ENCODE assay signal across 8 cellular contexts in genomic region chr18:44680271-44681038, GRCh38. TPM values are rescaled to one million over a fixed set of nuclear protein-coding genes. Genes with fewer than 3 reads are reported as not detected.
A peak's percentile ranks its signal among the peaks of the same experiment; 100 is the strongest.
DNase-seq lines count a peak whose midpoint lies in the region; ATAC-seq and TF ChIP-seq lines count a peak whose summit lies in the region.

TSS of gene SETBP1 (plus strand) at chr18:44680888. CDS start at chr18:44701347, 20,459 bp downstream.

- peak within 1 kb of the TSS; percentile 71 for H3K4me3 Mint-ChIP-seq in MCF 10A (ENCODE audit: unreplicated experiment)

- CTCF ChIA-PET in MCF 10A (lab: Yijun Ruan, JAX): interaction anchor here (0.5 to 1.2 kb wide), 6 partner anchors 43 to 705 kb away, joined by 3 to 4 read pairs (median 3); no protein-coding TSS in a partner anchor

- H3K9me3 ChIP-seq in SJCRH30 (replicated peaks): no peaks in the 10 kb centered on the region
- no peaks in the 10 kb centered on the region for H3K9me3 ChIP-seq in iPS-18a (ENCODE audit: control insufficient read depth, low read depth, low read length)

- POLR2A ChIA-PET in MCF 10A (lab: Yijun Ruan, JAX): interaction anchor here (0.6 kb wide), 1 partner anchor 542 kb away, joined by 3 read pairs; no protein-coding TSS in a partner anchor

- ATAC-seq in sciatic nerve (peak; percentile 78), GM18520 (IDR thresholded peaks at IDR 0.05; ENCODE audit: unreplicated experiment) (no peak)

- peak within 1 kb of the TSS; percentile 79 for H3K27ac ChIP-seq in SJCRH30
- no peak within 1 kb of the TSS for H3K27ac ChIP-seq in iPS-18a (ENCODE audit: low read length)

- DNase-seq in HuH-7 (ENCODE audit: low spot score) (peak; percentile 66), SJCRH30 (peak; percentile 79 to 81), MCF 10A (ENCODE audit: unreplicated experiment) (peak; percentile 23), sciatic nerve (ENCODE audit: low spot score) (peak; percentile 77), LoVo (ENCODE audit: low spot score) (no peak)

- no TSS peak for BruUV-seq in MCF 10A (replicated peaks; lab: Mats Ljungman, UMichigan)

- H3K36me3 ChIP-seq in SJCRH30 (no peaks in the 10 kb centered on the region), iPS-18a (ENCODE audit: control insufficient read depth, low read depth, low read length) (no peaks in the 10 kb centered on the region)

- no peak for TF ChIP-seq CTCF in MCF 10A (IDR thresholded peaks at IDR 0.05; ENCODE audit: unreplicated experiment)

- H3K4me1 ChIP-seq in SJCRH30: peaks cover 5% of the 10 kb centered on the region
- peaks cover 25% of the 10 kb centered on the region for H3K4me1 ChIP-seq in iPS-18a (ENCODE audit: control insufficient read depth, low read depth, low read length)

- H3K4me3 ChIP-seq in SJCRH30: peak within 1 kb of the TSS; percentile 88
- H3K4me3 ChIP-seq in iPS-18a (ENCODE audit: low read length): peak within 1 kb of the TSS; percentile 70

- H3K4me1 Mint-ChIP-seq in MCF 10A (ENCODE audit: insufficient read depth, unreplicated experiment): no peaks in the 10 kb centered on the region

- no peaks in the 10 kb centered on the region for H3K9me3 Mint-ChIP-seq in MCF 10A (ENCODE audit: unreplicated experiment)

- peak within 1 kb of the TSS; percentile 31 for H3K27ac Mint-ChIP-seq in MCF 10A (ENCODE audit: low read depth, unreplicated experiment)

- H3K9ac ChIP-seq in iPS-18a (ENCODE audit: low read length): peak within 1 kb of the TSS; percentile 26

- H3K36me3 Mint-ChIP-seq in MCF 10A (ENCODE audit: insufficient read depth, unreplicated experiment): no peaks in the 10 kb centered on the region

- no peaks in the 10 kb centered on the region for H3K27me3 ChIP-seq in SJCRH30
- peaks cover 15% of the 10 kb centered on the region for H3K27me3 ChIP-seq in iPS-18a (ENCODE audit: control insufficient read depth, insufficient read depth, low read length)

- peak; percentile 12 for TF ChIP-seq POLR2A in GM10847 (IDR thresholded peaks at IDR 0.05; ENCODE audit: extremely low read depth, insufficient read length)

- H3K27me3 Mint-ChIP-seq in MCF 10A (ENCODE audit: insufficient read depth, unreplicated experiment): no peaks in the 10 kb centered on the region

- intact Hi-C loops in MCF 10A (cut with micrococcal nuclease): loop anchor here (10.0 kb wide), 1 partner anchor 54 kb away; no protein-coding TSS in a partner anchor
- intact Hi-C loops in sciatic nerve (cut with DNase I): no loop called here

RNA-seq across cellular contexts. Expression of gene SETBP1, which starts in this region (rescaled TPM):
- total RNA-seq in SJCRH30 (2014; rRNA removed; shearing (Covaris generic)): 10.5 and 11.9 TPM in 2 replicates
- total RNA-seq in MCF 10A (2022) (4.8 and 4.9 TPM in 2 replicates), sciatic nerve (44.5 TPM)
